7 cellular contexts compared by ENCODE assay signal in the genomic region with DNA sequence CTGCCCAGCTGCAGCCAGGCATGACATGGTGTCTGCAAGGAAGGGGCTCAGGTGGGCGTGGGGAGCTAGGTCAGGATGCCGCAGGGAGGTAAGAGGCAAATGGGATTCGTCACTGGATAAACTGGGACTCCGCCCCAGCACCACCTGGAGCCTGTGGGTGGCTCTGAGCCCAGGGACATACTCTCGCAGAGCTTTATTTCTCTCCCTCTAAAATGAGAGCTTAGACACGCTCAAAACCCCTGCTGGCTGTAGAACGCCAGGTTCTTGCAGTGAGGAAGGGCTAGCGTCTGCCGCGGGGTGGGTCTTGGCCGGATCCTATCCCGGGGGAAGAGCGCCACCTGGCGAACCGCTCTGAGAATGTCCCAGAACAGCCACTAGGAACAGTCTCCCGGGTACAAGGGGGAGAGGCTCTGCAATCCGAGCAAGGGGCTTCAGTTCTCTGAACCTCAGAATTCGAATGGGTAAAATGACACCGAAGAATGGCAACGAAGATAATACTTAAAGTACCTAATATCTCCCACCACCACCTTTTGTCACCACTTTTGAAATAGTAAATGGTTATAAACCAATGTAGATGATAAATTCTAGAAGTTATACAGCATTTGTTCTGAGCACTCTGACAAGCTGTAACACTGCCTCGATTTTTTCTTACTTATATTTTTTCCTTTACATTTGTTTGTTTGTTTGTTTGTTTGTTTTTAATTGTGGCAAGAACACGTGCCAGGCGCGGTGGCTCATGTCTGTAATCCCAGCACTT.
A peak's percentile ranks its signal among the peaks of the same experiment; 100 is the strongest.
DNase-seq lines count a peak whose midpoint lies in the region; ATAC-seq and FAIRE-seq lines count a peak whose summit lies in the region.

No MANE protein-coding gene starts in this region.

- FAIRE-seq in islet of Langerhans (lab: Jason Lieb, UNC), result peak; percentile 62

- DNase-seq in NCI-H2196 treated with DMSO at 0.1 percent for 48 hours (lab: John Stamatoyannopoulos, UW; ENCODE audit: unreplicated experiment), result peak; percentile 55
- DNase-seq in central memory CD4-positive, alpha-beta T cell, result peak; percentile 68
- peak; percentile 61 to 70 (median 68) for DNase-seq in stimulated activated CD4-positive, alpha-beta T cell treated with anti-CD3 and anti-CD28 coated beads, Interleukin-12 subunit alpha, Interleukin-12 subunit beta, amount 100 ng/mL, for 48 hours (ENCODE audit: low read depth in 2 of 3, low spot score in 1 of 3)

- ATAC-seq in GM18502 (IDR thresholded peaks at IDR 0.05; ENCODE audit: poor library complexity, unreplicated experiment) (peak; percentile 88), HG02943 (IDR thresholded peaks at IDR 0.05; ENCODE audit: low read depth, unreplicated experiment) (peak; percentile 91)
- peak; percentile 86 to 90 for ATAC-seq in activated CD4-positive, CD25-positive, alpha-beta regulatory T cell treated with anti-CD3 and anti-CD28 coated beads, Interleukin-2, amount 50 U/mL, for 24 hours

Comparison
In these comparisons a context has a peak if more than half of its experiments do, and no peak if none do; other contexts are left out.
1. Peak in every context shown above with its lines: DNase-seq and ATAC-seq.